Comparison of ENCODE assay signal across 8 cellular contexts in genomic region chr2:23199115-23199918, GRCh38.
DNase-seq lines count a peak whose midpoint lies in the region; ATAC-seq and TF ChIP-seq lines count a peak whose summit lies in the region.

No MANE protein-coding gene starts in this region.

- no peak for TF ChIP-seq CTCF in HEK293 (tag by site-specific recombination; IDR thresholded peaks at IDR 0.05)
- TF ChIP-seq CTCF in RWPE1 (conservative IDR thresholded peaks at IDR 0.05; ENCODE audit: low read depth) = peak; percentile 60
- TF ChIP-seq CTCF in natural killer cell (IDR thresholded peaks at IDR 0.05) = no peak

- DNase-seq in ELR (ENCODE audit: low read depth) = peak; percentile 55
- no peak for DNase-seq in RWPE1 (ENCODE audit: low spot score)
- peak; percentile 28 for DNase-seq in iPS-NIHi7 (ENCODE audit: extremely low spot score)
- no peak for DNase-seq in substantia nigra (lab: John Stamatoyannopoulos, UW)
- DNase-seq in midbrain (lab: John Stamatoyannopoulos, UW) = no peak
- DNase-seq in T-helper 9 cell = no peak
- no peak for DNase-seq in natural killer cell

- H3K4me3 Mint-ChIP-seq in natural killer cell = no peak overlapping the region

- H3K9me3 Mint-ChIP-seq in natural killer cell = peaks cover 7 to 8% of the 10 kb centered on the region in 2 donors

- POLR2A ChIA-PET in HEK293 (lab: Yijun Ruan, JAX) (no interaction called here), RWPE1 (lab: Yijun Ruan, JAX; ENCODE audit: low non-redundant PET) (no interaction called here)

- H3K36me3 ChIP-seq in HEK293 (ENCODE audit: control insufficient read depth in 2 of 2, insufficient read depth in 1 of 2, low read length in 2 of 2) = no peaks in the 10 kb centered on the region

- no peak for ATAC-seq in natural killer cell

- CTCF ChIA-PET in HEK293 (lab: Yijun Ruan, JAX) (interaction anchor here (0.6 to 2.1 kb wide), 25 partner anchors 8 to 1144 kb away, joined by 3 to 8 read pairs (median 4); no protein-coding TSS in a partner anchor), RWPE1 (lab: Yijun Ruan, JAX) (interaction anchor here (0.5 to 1.2 kb wide), 10 partner anchors 10 to 1898 kb away, joined by 3 to 5 read pairs (median 4); no protein-coding TSS in a partner anchor)

- no peaks in the 10 kb centered on the region for H3K9me3 ChIP-seq in HEK293 (ENCODE audit: control insufficient read depth, insufficient read depth, low read depth, low read length)

- H3K4me1 Mint-ChIP-seq in natural killer cell = no peaks in the 10 kb centered on the region

- H3K27ac Mint-ChIP-seq in natural killer cell = no peak overlapping the region

- H3K36me3 Mint-ChIP-seq in natural killer cell = no peaks in the 10 kb centered on the region

- intact Hi-C loops in natural killer cell (cut with micrococcal nuclease) = no loop called here

- no peak overlapping the region for H3K4me3 ChIP-seq in HEK293 (ENCODE audit: low read depth, low read length)

- H3K27ac ChIP-seq in HEK293 (ENCODE audit: extremely low read depth, low read depth, low read length) = no peak overlapping the region
- H3K27ac ChIP-seq in RWPE1 = no peak overlapping the region
- no peak overlapping the region for H3K27ac ChIP-seq in substantia nigra (ENCODE audit: low read depth, low read length, poor library complexity, severe bottlenecking)

- peaks cover 0 to 3% of the 10 kb centered on the region in 2 donors for H3K27me3 Mint-ChIP-seq in natural killer cell (ENCODE audit: low read depth in 2 of 2)

- H3K4me1 ChIP-seq in HEK293 (ENCODE audit: control insufficient read depth, insufficient read depth, low read length) = no peaks in the 10 kb centered on the region

TF ChIP-seq in HEK293, 187 proteins besides CTCF, POLR2A, EP300 and RAD21:
- no peak for TF ChIP-seq TSHZ1 (tag by site-specific recombination; IDR thresholded peaks at IDR 0.05; ENCODE audit: borderline replicate concordance)
- peak; percentile 38; the same call in 1 of the 2 replicates for TF ChIP-seq ATF2 (tag by site-specific recombination; IDR thresholded peaks at IDR 0.05; ENCODE audit: low read depth)
- TF ChIP-seq ZIC2 (tag by site-specific recombination; IDR thresholded peaks at IDR 0.05) = peak; percentile 80
- 0 out of 2 replicates have a peak, but pooled peaks have one; percentile 9 for TF ChIP-seq SCRT2 (tag by site-specific recombination; IDR thresholded peaks at IDR 0.05)

Comparison
In these comparisons a context has a peak if more than half of its experiments do, and no peak if none do; other contexts are left out.
1. DNase-seq: peak in ELR (single experiment) and iPS-NIHi7 (single experiment); none in RWPE1 (single experiment), substantia nigra (0 of 49), midbrain (single experiment), T-helper 9 cell (single experiment) and natural killer cell (single experiment).